8 cellular contexts compared by ENCODE assay signal in genomic region chr22:19523240-19524169, GRCh38. TPM values are rescaled to one million over a fixed set of nuclear protein-coding genes. Genes with fewer than 3 reads are reported as not detected.
DNase-seq lines count a peak whose midpoint lies in the region; ATAC-seq and TF ChIP-seq lines count a peak whose summit lies in the region.

No MANE protein-coding gene starts in this region.

- H3K4me1 ChIP-seq in gastroesophageal sphincter, result peaks cover 0 to 22% (median 0%) of the 10 kb centered on the region in 3 donors
- peaks cover 9% of the 10 kb centered on the region for H3K4me1 ChIP-seq in psoas muscle

- no peak for TF ChIP-seq CTCF in activated CD8-positive, alpha-beta T cell treated with anti-CD3 and anti-CD28 coated beads for 36 hours (IDR thresholded peaks at IDR 0.05)
- TF ChIP-seq CTCF in gastroesophageal sphincter (IDR thresholded peaks at IDR 0.05), result peak in 1 of 4 experiments; percentile 3
- no peak for TF ChIP-seq CTCF in psoas muscle (IDR thresholded peaks at IDR 0.05)

- H3K4me3 Mint-ChIP-seq in activated CD8-positive, alpha-beta T cell treated with anti-CD3 and anti-CD28 coated beads for 36 hours, result no peak overlapping the region

- peak; percentile 73 for DNase-seq in NCI-H748 (lab: John Stamatoyannopoulos, UW; ENCODE audit: unreplicated experiment)
- DNase-seq in NCI-H748 treated with DMSO at 0.1 percent for 48 hours (lab: John Stamatoyannopoulos, UW), result no peak
- DNase-seq in activated CD8-positive, alpha-beta T cell treated with anti-CD3 and anti-CD28 coated beads for 36 hours, result peak; percentile 26
- no peak for DNase-seq in psoas muscle
- no peak for DNase-seq in central memory CD4-positive, alpha-beta T cell

- TF ChIP-seq POLR2A in gastroesophageal sphincter (IDR thresholded peaks at IDR 0.05), result no peak

- H3K9me3 ChIP-seq in gastroesophageal sphincter (no peaks in the 10 kb centered on the region), psoas muscle (no peaks in the 10 kb centered on the region)

- peak overlapping the region; percentile 4 to 48 for H3K4me3 ChIP-seq in gastroesophageal sphincter
- peak overlapping the region; percentile 64 for H3K4me3 ChIP-seq in psoas muscle

- CTCF ChIA-PET in activated CD8-positive, alpha-beta T cell treated with anti-CD3 and anti-CD28 coated beads for 36 hours (lab: Charles Lee), result interaction anchor here (2.9 kb wide), 1 partner anchor 106 kb away, joined by 10 read pairs; no protein-coding TSS in a partner anchor

- peaks cover 9% of the 10 kb centered on the region for H3K4me1 Mint-ChIP-seq in activated CD8-positive, alpha-beta T cell treated with anti-CD3 and anti-CD28 coated beads for 36 hours (ENCODE audit: low read depth)

- TF ChIP-seq EP300 in gastroesophageal sphincter (IDR thresholded peaks at IDR 0.05), result no peak

- H3K9me3 Mint-ChIP-seq in activated CD8-positive, alpha-beta T cell treated with anti-CD3 and anti-CD28 coated beads for 36 hours, result no peaks in the 10 kb centered on the region

- H3K27ac ChIP-seq in gastroesophageal sphincter (peak overlapping the region in 3 of 4 donors; percentile 68 to 71 (median 70)), psoas muscle (peak overlapping the region; percentile 53)

- intact Hi-C loops in activated CD8-positive, alpha-beta T cell treated with anti-CD3 and anti-CD28 coated beads for 36 hours (cut with micrococcal nuclease), result loop anchor here (10.0 kb wide), 1 partner anchor 91 kb away; no protein-coding TSS in a partner anchor
- intact Hi-C loops in psoas muscle (cut with DNase I), result loop anchor here in 1 of 2 donors (10.0 kb wide), 1 partner anchor 101 kb away; no protein-coding TSS in a partner anchor

- no peak overlapping the region for H3K27ac Mint-ChIP-seq in activated CD8-positive, alpha-beta T cell treated with anti-CD3 and anti-CD28 coated beads for 36 hours

- peaks cover 22% of the 10 kb centered on the region for H3K27me3 Mint-ChIP-seq in activated CD8-positive, alpha-beta T cell treated with anti-CD3 and anti-CD28 coated beads for 36 hours

- POLR2A ChIA-PET in activated CD8-positive, alpha-beta T cell treated with anti-CD3 and anti-CD28 coated beads for 36 hours (lab: Charles Lee), result interaction anchor here (1.0 to 2.4 kb wide), 2 partner anchors 18 to 106 kb away, joined by 3 to 6 read pairs; no protein-coding TSS in a partner anchor

- ATAC-seq in activated CD8-positive, alpha-beta T cell treated with anti-CD3 and anti-CD28 coated beads for 36 hours, result peak; percentile 56
- ATAC-seq in gastroesophageal sphincter (no peak), psoas muscle (peak in 3 of 4 donors; percentile 33 to 47 (median 44)), HG03571 (IDR thresholded peaks at IDR 0.05; ENCODE audit: unreplicated experiment) (no peak), GM19023 (IDR thresholded peaks at IDR 0.05; ENCODE audit: unreplicated experiment) (no peak)

- H3K27me3 ChIP-seq in gastroesophageal sphincter (peaks cover 71% of the 10 kb centered on the region), psoas muscle (ENCODE audit: insufficient read depth in 3 of 3, low read length in 2 of 3) (peaks cover 0 to 45% (median 13%) of the 10 kb centered on the region in 3 donors)

- no CpG with 5 or more reads among the region's 99 CpGs for WGBS in gastroesophageal sphincter (ENCODE audit: low coverage in 1 of 2), 2 donors
- 1 to 4% (median 1%) methylated on average over 89 to 99 of the region's 99 CpGs for WGBS in psoas muscle, 3 donors

- H3K36me3 Mint-ChIP-seq in activated CD8-positive, alpha-beta T cell treated with anti-CD3 and anti-CD28 coated beads for 36 hours (ENCODE audit: low read depth), result peaks cover 14% of the 10 kb centered on the region

- H3K36me3 ChIP-seq in gastroesophageal sphincter (no peaks in the 10 kb centered on the region), psoas muscle (ENCODE audit: insufficient read depth in 1 of 2, low read depth in 1 of 2) (no peaks in the 10 kb centered on the region)

RNA-seq across cellular contexts. Expression of gene CLDN5, which starts 0.7 kb away (rescaled TPM):
- total RNA-seq in activated CD8-positive, alpha-beta T cell treated with anti-CD3 and anti-CD28 coated beads for 36 hours, result not detected
- total RNA-seq in gastroesophageal sphincter (100 to 1,000 TPM in 2 of 4 donors, 10 to 100 TPM in 2; 29.6 to 149 (median 93.3) TPM), psoas muscle (10 to 100 TPM; 23.0 to 57.2 (median 35.5) TPM)
- polyA plus RNA-seq in psoas muscle, result 100 to 1,000 TPM in 2 of 3 donors, 10 to 100 TPM in 1; 25.4 to 138 (median 103) TPM

RNA-seq across cellular contexts. Expression of gene CDC45, which starts 43.8 kb away (rescaled TPM):
- 100 to 1,000 TPM; 109 to 111 TPM for total RNA-seq in activated CD8-positive, alpha-beta T cell treated with anti-CD3 and anti-CD28 coated beads for 36 hours
- total RNA-seq in gastroesophageal sphincter (1 to 10 TPM in 1 of 4 donors, not detected in 3; 2.1 TPM), psoas muscle (under 1 TPM in 2 of 4 donors, not detected in 2; 0.50 to 0.71 TPM)
- polyA plus RNA-seq in psoas muscle, result under 1 TPM; 0.30 to 0.77 (median 0.73) TPM

RNA-seq across cellular contexts. Expression of gene UFD1, which starts 44.5 kb away (rescaled TPM):
- total RNA-seq in activated CD8-positive, alpha-beta T cell treated with anti-CD3 and anti-CD28 coated beads for 36 hours, result 10 to 100 TPM; 65.0 to 78.0 TPM
- total RNA-seq in gastroesophageal sphincter (10 to 100 TPM; 22.7 to 56.2 (median 38.2) TPM), psoas muscle (10 to 100 TPM; 44.3 to 97.4 (median 58.4) TPM)
- polyA plus RNA-seq in psoas muscle, result 100 to 1,000 TPM in 2 of 3 donors, 10 to 100 TPM in 1; 79.6 to 226 (median 124) TPM

Comparison
In these comparisons a context has a peak if more than half of its experiments do, and no peak if none do; other contexts are left out.
1. DNase-seq: peak in NCI-H748 (single experiment) and activated CD8-positive, alpha-beta T cell treated with anti-CD3 and anti-CD28 coated beads for 36 hours (single experiment); none in NCI-H748 treated with DMSO at 0.1 percent for 48 hours (single experiment), psoas muscle (0 of 2) and central memory CD4-positive, alpha-beta T cell (single experiment).
2. ATAC-seq: peak in activated CD8-positive, alpha-beta T cell treated with anti-CD3 and anti-CD28 coated beads for 36 hours (single experiment) and psoas muscle (3 of 4); none in gastroesophageal sphincter (single experiment), HG03571 (single experiment) and GM19023 (single experiment).
3. RNA of gene CLDN5, which starts 0.7 kb away (total RNA-seq): 29.6 to 149 TPM in gastroesophageal sphincter and 23.0 to 57.2 TPM in psoas muscle; not detected in activated CD8-positive, alpha-beta T cell treated with anti-CD3 and anti-CD28 coated beads for 36 hours; every median in the first group is over 10 times any median in the second.
4. RNA of gene CDC45, which starts 43.8 kb away (total RNA-seq): 109 to 111 TPM in activated CD8-positive, alpha-beta T cell treated with anti-CD3 and anti-CD28 coated beads for 36 hours; 0.50 to 0.71 TPM in psoas muscle and 2.1 TPM in gastroesophageal sphincter; every median in the first group is over 10 times any median in the second.